In genomic region chr19:55146648-55147218, GRCh38 we compare ENCODE assay signal across 1 cellular context.
TF ChIP-seq lines count a peak whose summit lies in the region.

No MANE protein-coding gene starts in this region.

TF ChIP-seq in GM23338, 12 proteins besides CTCF, POLR2A, EP300 and RAD21 (continued from another document):
- TF ChIP-seq REST (IDR thresholded peaks at IDR 0.05; ENCODE audit: unreplicated experiment): no peak
